Comparison of ENCODE assay signal across 23 cellular contexts in the genomic region with DNA sequence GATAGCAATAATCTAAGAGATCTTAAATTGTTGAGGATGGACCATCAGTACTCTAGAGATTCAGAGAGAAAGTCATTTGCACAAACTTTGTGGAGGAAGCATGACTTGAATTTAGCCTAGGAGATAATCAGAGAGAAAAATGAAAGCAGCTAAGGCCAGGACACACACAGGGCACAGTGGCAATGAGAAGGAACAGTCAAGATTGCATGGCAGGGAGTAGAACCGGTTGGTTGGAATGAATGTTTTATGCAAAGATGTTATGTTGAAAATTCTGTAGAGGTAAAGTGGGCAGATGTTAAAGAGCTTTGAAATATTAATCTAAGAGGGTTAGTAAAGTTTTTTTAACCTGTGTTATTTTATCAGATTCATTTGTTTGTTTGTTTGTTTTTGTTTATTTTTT.
A peak's percentile ranks its signal among the peaks of the same experiment; 100 is the strongest.
DNase-seq lines count a peak whose midpoint lies in the region; ATAC-seq, FAIRE-seq and TF ChIP-seq lines count a peak whose summit lies in the region.
"Had no signal": no experiment of that assay in that cellular context is flagged by ENCODE, and none has a peak within 500 bp of the region (broad histone marks: within the 10 kb centered on the region; RNA-seq: fewer than 3 reads in every experiment).

No MANE protein-coding gene starts in this region.

- H4K8ac ChIP-seq in H1 (ENCODE audit: extremely low read depth, insufficient read depth, low read length): no peak overlapping the region

- H2BK120ac ChIP-seq in H1 (replicated peaks; ENCODE audit: low read depth, low read length): no peak overlapping the region

- no peak overlapping the region for H4K91ac ChIP-seq in H1 (replicated peaks; ENCODE audit: insufficient read length, low read length)

- H3K4me1 ChIP-seq in H1 (replicated peaks in 1 of 4; ENCODE audit: control insufficient read depth in 3 of 4, insufficient read depth in 4 of 4, low read length in 3 of 4): no peaks in the 10 kb centered on the region
- H3K4me1 ChIP-seq: BE2C had no signal

- no peak overlapping the region for H3K18ac ChIP-seq in H1 (ENCODE audit: extremely low read depth, low read length)

- no peak overlapping the region for H3K14ac ChIP-seq in H1 (ENCODE audit: insufficient read length)

- H2BK20ac ChIP-seq in H1 (ENCODE audit: low read length): no peak overlapping the region

- H3K27ac Mint-ChIP-seq in activated CD4-positive, alpha-beta memory T cell treated with anti-CD3 and anti-CD28 coated beads for 36 hours: peak overlapping the region; percentile 36
- no peak overlapping the region for H3K27ac Mint-ChIP-seq in activated CD4-positive, alpha-beta memory T cell treated with anti-CD3 and anti-CD28 coated beads, Interleukin-2, amount 10 ng/mL, durations not matched to agents 7 days and 5 days
- H3K27ac Mint-ChIP-seq in stimulated activated naive CD8-positive, alpha-beta T cell treated with anti-CD3 and anti-CD28 coated beads, Interleukin-15, Interleukin-2, amounts not matched to agents 100 ng/mL and 50 ng/mL, for 24 hours: peak overlapping the region; percentile 9
- H3K27ac Mint-ChIP-seq in stimulated activated naive CD8-positive, alpha-beta T cell treated with anti-CD3 and anti-CD28 coated beads, Interleukin-15, amount 100 ng/mL, for 72 hours: no peak overlapping the region
- H3K27ac Mint-ChIP-seq: CD4-positive, CD25-positive, alpha-beta regulatory T cell; CD8-positive, alpha-beta memory T cell; HFFc6 had no signal

- peaks cover 26% of the 10 kb centered on the region for H3K27me3 Mint-ChIP-seq in activated CD4-positive, alpha-beta memory T cell treated with anti-CD3 and anti-CD28 coated beads for 36 hours
- peaks cover 3% of the 10 kb centered on the region for H3K27me3 Mint-ChIP-seq in activated CD4-positive, alpha-beta memory T cell treated with anti-CD3 and anti-CD28 coated beads, Interleukin-2, amount 10 ng/mL, durations not matched to agents 7 days and 5 days
- peaks cover 33% of the 10 kb centered on the region for H3K27me3 Mint-ChIP-seq in stimulated activated naive CD8-positive, alpha-beta T cell treated with anti-CD3 and anti-CD28 coated beads, Interleukin-15, Interleukin-2, amounts not matched to agents 100 ng/mL and 50 ng/mL, for 24 hours
- H3K27me3 Mint-ChIP-seq in stimulated activated naive CD8-positive, alpha-beta T cell treated with anti-CD3 and anti-CD28 coated beads, Interleukin-15, amount 100 ng/mL, for 72 hours: peaks cover 26% of the 10 kb centered on the region

- peaks cover 2% of the 10 kb centered on the region for H3K36me3 Mint-ChIP-seq in activated CD4-positive, alpha-beta memory T cell treated with anti-CD3 and anti-CD28 coated beads for 36 hours
- H3K36me3 Mint-ChIP-seq in activated CD4-positive, alpha-beta memory T cell treated with anti-CD3 and anti-CD28 coated beads, Interleukin-2, amount 10 ng/mL, durations not matched to agents 7 days and 5 days (ENCODE audit: low read depth): peaks cover 9% of the 10 kb centered on the region
- peaks cover 3% of the 10 kb centered on the region for H3K36me3 Mint-ChIP-seq in stimulated activated naive CD8-positive, alpha-beta T cell treated with anti-CD3 and anti-CD28 coated beads, Interleukin-15, Interleukin-2, amounts not matched to agents 100 ng/mL and 50 ng/mL, for 24 hours (ENCODE audit: low read depth)
- H3K36me3 Mint-ChIP-seq: CD4-positive, CD25-positive, alpha-beta regulatory T cell; CD8-positive, alpha-beta memory T cell had no signal

- no peaks in the 10 kb centered on the region for H3K9me3 ChIP-seq in H1 (ENCODE audit: insufficient read depth in 2 of 2, low read depth in 1 of 2, low read length in 1 of 2)
- H3K9me3 ChIP-seq: BE2C had no signal

- H3K4me3 Mint-ChIP-seq in activated CD4-positive, alpha-beta memory T cell treated with anti-CD3 and anti-CD28 coated beads for 36 hours: no peak overlapping the region
- no peak overlapping the region for H3K4me3 Mint-ChIP-seq in activated CD4-positive, alpha-beta memory T cell treated with anti-CD3 and anti-CD28 coated beads, Interleukin-2, amount 10 ng/mL, durations not matched to agents 7 days and 5 days
- H3K4me3 Mint-ChIP-seq in stimulated activated naive CD8-positive, alpha-beta T cell treated with anti-CD3 and anti-CD28 coated beads, Interleukin-15, Interleukin-2, amounts not matched to agents 100 ng/mL and 50 ng/mL, for 24 hours: no peak overlapping the region
- H3K4me3 Mint-ChIP-seq in stimulated activated naive CD8-positive, alpha-beta T cell treated with anti-CD3 and anti-CD28 coated beads, Interleukin-15, amount 100 ng/mL, for 72 hours: peak overlapping the region in 1 of 2 donors; percentile 1
- H3K4me3 Mint-ChIP-seq: CD4-positive, CD25-positive, alpha-beta regulatory T cell; CD8-positive, alpha-beta memory T cell; HFFc6 had no signal

- intact Hi-C loops in activated CD4-positive, alpha-beta memory T cell treated with anti-CD3 and anti-CD28 coated beads for 36 hours (cut with micrococcal nuclease): loop anchor here (2.0 to 10.0 kb wide), 9 partner anchors 174 to 524 kb away; a partner anchor contains a TSS

- H3K23ac ChIP-seq in H1 (ENCODE audit: insufficient read length): peak overlapping the region; percentile 92

- H2AFZ ChIP-seq in H1 (ENCODE audit: low read length): no peak overlapping the region
- H2AFZ ChIP-seq: GM23248 had no signal

- no peak overlapping the region for H3K4me3 ChIP-seq in H1 (ENCODE audit: extremely low read depth in 1 of 4, insufficient read depth in 2 of 4, low read depth in 3 of 4, low read length in 4 of 4)
- H3K4me3 ChIP-seq: GM23248 had no signal

- H3K79me2 ChIP-seq in H1 (ENCODE audit: control insufficient read depth in 1 of 2, insufficient read depth in 2 of 2, low read length in 2 of 2): no peaks in the 10 kb centered on the region

- TF ChIP-seq CTCF in H1 (IDR thresholded peaks at IDR 0.05; ENCODE audit: control extremely low read depth in 1 of 3, insufficient read depth in 1 of 3, low read depth in 1 of 3, low read length in 3 of 3): no peak

- H3K4me1 Mint-ChIP-seq in activated CD4-positive, alpha-beta memory T cell treated with anti-CD3 and anti-CD28 coated beads for 36 hours (ENCODE audit: low read depth): peaks cover 43% of the 10 kb centered on the region
- H3K4me1 Mint-ChIP-seq in activated CD4-positive, alpha-beta memory T cell treated with anti-CD3 and anti-CD28 coated beads, Interleukin-2, amount 10 ng/mL, durations not matched to agents 7 days and 5 days: peaks cover 36% of the 10 kb centered on the region
- H3K4me1 Mint-ChIP-seq in stimulated activated naive CD8-positive, alpha-beta T cell treated with anti-CD3 and anti-CD28 coated beads, Interleukin-15, Interleukin-2, amounts not matched to agents 100 ng/mL and 50 ng/mL, for 24 hours (ENCODE audit: low read depth): peaks cover 42% of the 10 kb centered on the region
- peaks cover 13% of the 10 kb centered on the region for H3K4me1 Mint-ChIP-seq in stimulated activated naive CD8-positive, alpha-beta T cell treated with anti-CD3 and anti-CD28 coated beads, Interleukin-15, amount 100 ng/mL, for 72 hours

- H3K4ac ChIP-seq in H1 (replicated peaks; ENCODE audit: insufficient read length, low read depth, low read length): no peak overlapping the region

- H3K23me2 ChIP-seq in H1 (ENCODE audit: low read depth, low read length): no peaks in the 10 kb centered on the region

- no peaks in the 10 kb centered on the region for H3K36me3 ChIP-seq in H1 (ENCODE audit: control insufficient read depth in 2 of 4, insufficient read depth in 4 of 4, low read length in 3 of 4)
- H3K36me3 ChIP-seq: BE2C had no signal

- H3K56ac ChIP-seq in H1 (replicated peaks; ENCODE audit: insufficient read length, low read depth, low read length): no peak overlapping the region

- no peak for ATAC-seq in stimulated activated naive CD8-positive, alpha-beta T cell treated with anti-CD3 and anti-CD28 coated beads, Interleukin-15, amount 100 ng/mL, for 72 hours
- ATAC-seq in HG03135 (IDR thresholded peaks at IDR 0.05; ENCODE audit: unreplicated experiment): no peak
- ATAC-seq: HCT116 had no signal

- no peak for DNase-seq in activated CD4-positive, alpha-beta memory T cell treated with anti-CD3 and anti-CD28 coated beads for 36 hours
- DNase-seq in activated CD4-positive, alpha-beta memory T cell treated with anti-CD3 and anti-CD28 coated beads, Interleukin-2, amount 10 ng/mL, durations not matched to agents 7 days and 5 days: no peak
- DNase-seq in stimulated activated naive CD8-positive, alpha-beta T cell treated with anti-CD3 and anti-CD28 coated beads, Interleukin-15, amount 100 ng/mL, for 72 hours: no peak
- DNase-seq in H1 (ENCODE audit: low read depth in 1 of 2, low spot score in 2 of 2): no peak
- DNase-seq: ACHN; BE2C; C1 segment of cervical spinal cord; CD4-positive, CD25-positive, alpha-beta regulatory T cell; CD8-positive, alpha-beta memory T cell; COR-L47; GM23248; HFFc6; IMR-90 had no signal

- H2BK15ac ChIP-seq in H1 (ENCODE audit: low read length): no peak overlapping the region

- POLR2A ChIA-PET in activated CD4-positive, alpha-beta memory T cell treated with anti-CD3 and anti-CD28 coated beads for 36 hours (lab: Charles Lee): interaction anchor here (1.1 kb wide), 1 partner anchor 37 kb away, joined by 3 read pairs; no protein-coding TSS in a partner anchor
- POLR2A ChIA-PET in activated CD4-positive, alpha-beta memory T cell treated with anti-CD3 and anti-CD28 coated beads, Interleukin-2, amount 10 ng/mL, durations not matched to agents 7 days and 5 days (lab: Charles Lee): interaction anchor here (0.7 kb wide), 1 partner anchor 35 kb away, joined by 3 read pairs; no protein-coding TSS in a partner anchor
- POLR2A ChIA-PET in H1 (lab: Charles Lee; ENCODE audit: partially characterized antibody): no interaction called here

- H2BK5ac ChIP-seq in H1 (ENCODE audit: low read depth, low read length): no peak overlapping the region

- H4K20me1 ChIP-seq in H1 (replicated peaks in 1 of 2; ENCODE audit: control insufficient read depth in 1 of 2, insufficient read depth in 2 of 2, low read length in 2 of 2): no peaks in the 10 kb centered on the region

- TF ChIP-seq EP300 in H1 (IDR thresholded peaks at IDR 0.05; ENCODE audit: borderline replicate concordance in 1 of 2, low read depth in 2 of 2, low read length in 2 of 2): no peak

- 95% methylated on average over 1 of the region's 1 CpG; no CpG with 5 or more reads in 1 of the 2 experiments for WGBS in H1 (ENCODE audit: extremely low coverage in 1 of 2, insufficient coverage in 1 of 2, insufficient read length in 1 of 2, insufficient replicate concordance in 2 of 2, low coverage in 1 of 2, low lambda C conversion rate in 2 of 2, missing lambda C conversion rate in 1 of 2), 2 experiments

- no peak for FAIRE-seq in H1 (lab: Jason Lieb, UNC)
- FAIRE-seq: A204.1, D721Med, G401.6, GM12892, GM18507, H54, HTR-8/SVneo had no signal

- no peak for TF ChIP-seq RAD21 in H1 (IDR thresholded peaks at IDR 0.05 in 1 of 2, conservative IDR thresholded peaks at IDR 0.05 in 1 of 2; ENCODE audit: low read depth in 2 of 2, low read length in 2 of 2)

- H3K4me2 ChIP-seq in H1 (ENCODE audit: insufficient read depth in 1 of 2, low read depth in 2 of 2, low read length in 2 of 2): no peak overlapping the region

- H4K5ac ChIP-seq in H1 (ENCODE audit: insufficient read length, low read depth, low read length): no peak overlapping the region

- CTCF ChIA-PET in activated CD4-positive, alpha-beta memory T cell treated with anti-CD3 and anti-CD28 coated beads for 36 hours (lab: Charles Lee): interaction anchor here (0.5 to 2.3 kb wide), 2 partner anchors 244 to 251 kb away, joined by 4 to 6 read pairs; no protein-coding TSS in a partner anchor
- CTCF ChIA-PET in activated CD4-positive, alpha-beta memory T cell treated with anti-CD3 and anti-CD28 coated beads, Interleukin-2, amount 10 ng/mL, durations not matched to agents 7 days and 5 days (lab: Charles Lee): no interaction called here
- CTCF ChIA-PET in H1 (lab: Charles Lee; ENCODE audit: partially characterized antibody): interaction anchor here (1.2 to 2.0 kb wide), 3 partner anchors 10 to 14 kb away, joined by 3 to 5 read pairs (median 4); no protein-coding TSS in a partner anchor

- no peak overlapping the region for H3K27ac ChIP-seq in H1 (ENCODE audit: low read depth, low read length)
- H3K27ac ChIP-seq: GM23248 had no signal

- H2BK12ac ChIP-seq in H1 (ENCODE audit: low read depth, low read length): no peak overlapping the region

- no peaks in the 10 kb centered on the region for H3K79me1 ChIP-seq in H1 (ENCODE audit: low read depth, low read length)

- H3K9me3 Mint-ChIP-seq in activated CD4-positive, alpha-beta memory T cell treated with anti-CD3 and anti-CD28 coated beads for 36 hours: no peaks in the 10 kb centered on the region
- H3K9me3 Mint-ChIP-seq in activated CD4-positive, alpha-beta memory T cell treated with anti-CD3 and anti-CD28 coated beads, Interleukin-2, amount 10 ng/mL, durations not matched to agents 7 days and 5 days: peaks cover 6% of the 10 kb centered on the region
- peaks cover 7% of the 10 kb centered on the region for H3K9me3 Mint-ChIP-seq in stimulated activated naive CD8-positive, alpha-beta T cell treated with anti-CD3 and anti-CD28 coated beads, Interleukin-15, Interleukin-2, amounts not matched to agents 100 ng/mL and 50 ng/mL, for 24 hours
- peaks cover 5 to 8% of the 10 kb centered on the region in 2 donors for H3K9me3 Mint-ChIP-seq in stimulated activated naive CD8-positive, alpha-beta T cell treated with anti-CD3 and anti-CD28 coated beads, Interleukin-15, amount 100 ng/mL, for 72 hours
- H3K9me3 Mint-ChIP-seq: CD8-positive, alpha-beta memory T cell had no signal

- H2AK5ac ChIP-seq in H1 (ENCODE audit: low read depth, low read length): no peak overlapping the region

- no peaks in the 10 kb centered on the region for H3K27me3 ChIP-seq in H1 (replicated peaks in 1 of 4; ENCODE audit: control insufficient read depth in 3 of 4, extremely low read depth in 1 of 4, insufficient read depth in 3 of 4, low read length in 3 of 4)
- H3K27me3 ChIP-seq: BE2C had no signal

- TF ChIP-seq POLR2A in H1 (IDR thresholded peaks at IDR 0.05; ENCODE audit: control extremely low read depth in 1 of 2, low read depth in 2 of 2, low read length in 2 of 2): no peak

- no peak overlapping the region for H3K9ac ChIP-seq in H1 (replicated peaks in 1 of 4; ENCODE audit: extremely low read depth in 1 of 4, low read depth in 3 of 4, low read length in 3 of 4)
- H3K9ac ChIP-seq: GM23248 had no signal

Comparison
In these comparisons a context has a peak if more than half of its experiments do, and no peak if none do; other contexts are left out.
1. H3K27ac Mint-ChIP-seq: peak in activated CD4-positive, alpha-beta memory T cell treated with anti-CD3 and anti-CD28 coated beads for 36 hours (single experiment) and stimulated activated naive CD8-positive, alpha-beta T cell treated with anti-CD3 and anti-CD28 coated beads, Interleukin-15, Interleukin-2, amounts not matched to agents 100 ng/mL and 50 ng/mL, for 24 hours (single experiment); none in activated CD4-positive, alpha-beta memory T cell treated with anti-CD3 and anti-CD28 coated beads, Interleukin-2, amount 10 ng/mL, durations not matched to agents 7 days and 5 days (single experiment) and stimulated activated naive CD8-positive, alpha-beta T cell treated with anti-CD3 and anti-CD28 coated beads, Interleukin-15, amount 100 ng/mL, for 72 hours (0 of 2).